In the genomic region with DNA sequence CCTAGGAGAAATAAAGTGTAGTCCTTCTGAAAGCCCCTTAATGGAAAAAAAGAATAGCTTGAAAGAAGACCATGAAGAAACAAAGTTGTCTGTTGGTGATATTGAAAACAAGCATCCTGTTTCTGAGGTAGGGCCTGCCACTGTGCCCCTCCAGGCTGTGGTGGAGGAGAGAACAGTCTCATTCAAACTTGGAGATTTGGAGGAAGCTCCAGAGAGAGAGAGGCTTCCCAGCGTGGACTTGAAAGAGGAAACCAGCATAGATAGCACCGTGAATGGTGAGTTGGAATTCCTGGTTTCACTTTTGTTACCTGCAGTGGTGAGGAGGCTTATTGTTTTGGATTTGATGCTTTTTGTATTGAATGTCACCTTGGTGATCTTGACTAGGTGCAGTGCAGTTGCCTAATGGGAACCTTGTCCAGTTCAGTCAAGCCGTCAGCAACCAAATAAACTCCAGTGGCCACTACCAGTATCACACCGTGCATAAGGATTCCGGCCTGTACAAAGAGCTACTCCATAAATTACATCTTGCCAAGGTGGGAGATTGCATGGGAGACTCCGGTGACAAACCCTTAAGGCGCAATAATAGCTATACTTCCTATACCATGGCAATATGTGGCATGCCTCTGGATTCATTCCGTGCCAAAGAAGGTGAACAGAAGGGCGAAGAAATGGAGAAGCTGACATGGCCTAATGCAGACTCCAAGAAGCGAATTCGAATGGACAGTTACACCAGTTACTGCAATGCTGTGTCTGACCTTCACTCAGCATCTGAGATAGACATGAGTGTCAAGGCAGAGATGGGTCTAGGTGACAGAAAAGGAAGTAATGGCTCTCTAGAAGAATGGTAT, we compare ENCODE assay signal across 14 cellular contexts. TPM values are rescaled to one million over a fixed set of nuclear protein-coding genes. Genes with fewer than 3 reads are reported as not detected.
DNase-seq lines count a peak whose midpoint lies in the region; ATAC-seq and TF ChIP-seq lines count a peak whose summit lies in the region.
"Had no signal": no experiment of that assay in that cellular context is flagged by ENCODE, and none has a peak within 500 bp of the region (broad histone marks: within the 10 kb centered on the region; RNA-seq: fewer than 3 reads in every experiment).

No MANE protein-coding gene starts in this region.

- no TSS peak for BruUV-seq in PC-9 (replicated peaks; lab: Mats Ljungman, UMichigan)

- H4K20me1 ChIP-seq in PC-9 (ENCODE audit: insufficient read depth), result peaks cover 69% of the 10 kb centered on the region

- no peaks in the 10 kb centered on the region for H3K9me3 Mint-ChIP-seq in activated CD8-positive, alpha-beta memory T cell treated with anti-CD3 and anti-CD28 coated beads, Interleukin-2, amount 10 ng/mL, durations not matched to agents 7 days and 5 days (ENCODE audit: low read depth)
- H3K9me3 Mint-ChIP-seq in chondrocyte (ENCODE audit: low read depth), result no peaks in the 10 kb centered on the region

- no peak for ATAC-seq in activated CD8-positive, alpha-beta memory T cell treated with anti-CD3 and anti-CD28 coated beads, Interleukin-2, amount 10 ng/mL, durations not matched to agents 7 days and 5 days

- peak overlapping the region; percentile 54 for H3K27ac Mint-ChIP-seq in activated CD8-positive, alpha-beta memory T cell treated with anti-CD3 and anti-CD28 coated beads, Interleukin-2, amount 10 ng/mL, durations not matched to agents 7 days and 5 days
- H3K27ac Mint-ChIP-seq in chondrocyte (ENCODE audit: unreplicated experiment), result peak overlapping the region; percentile 70

- POLR2A ChIA-PET in PC-9 (lab: Charles Lee; ENCODE audit: unreplicated experiment), result interaction anchor here (1.0 kb wide), 1 partner anchor 26 kb away, joined by 8 read pairs; no protein-coding TSS in a partner anchor

- H3K4me1 ChIP-seq in PC-9 (replicated peaks; ENCODE audit: insufficient read depth) (peaks cover 95% of the 10 kb centered on the region), neutrophil (ENCODE audit: control insufficient read depth in 1 of 2, insufficient read depth in 1 of 2, low read depth in 1 of 2, low read length in 1 of 2) (no peaks in the 10 kb centered on the region)

- H3K27ac ChIP-seq in PC-9, result peak overlapping the region; percentile 67
- H3K27ac ChIP-seq in neutrophil, result peak overlapping the region; percentile 48

- no peak for DNase-seq in activated CD8-positive, alpha-beta memory T cell treated with anti-CD3 and anti-CD28 coated beads, Interleukin-2, amount 10 ng/mL, durations not matched to agents 7 days and 5 days
- no peak for DNase-seq in activated CD8-positive, alpha-beta memory T cell treated with anti-CD3 and anti-CD28 coated beads, Interleukin-2, amount 50 U/mL, for 4 hours
- peak in 1 of 2 experiments; percentile 65 for DNase-seq in PC-9
- DNase-seq in chondrocyte (ENCODE audit: low spot score), result no peak
- no peak for DNase-seq in inferior parietal cortex (ENCODE audit: extremely low spot score)
- no peak for DNase-seq in head of caudate nucleus
- DNase-seq in KG1 (lab: John Stamatoyannopoulos, UW), result no peak
- DNase-seq: activated gamma-delta T cell treated with Interleukin-2 at 50 U/mL for 16 hours; AML-193; NCI-H1436 treated with DMSO at 0.1 percent for 48 hours; NCI-H748 treated with DMSO at 0.1 percent for 48 hours; stimulated activated CD4-positive, alpha-beta T cell treated with anti-CD3 and anti-CD28 coated beads, Interleukin-4, amount 100 ng/mL, for 4 hours; stimulated activated naive CD4-positive, alpha-beta T cell treated with Interleukin-2 at 50 U/mL for 16 hours had no signal

- H3K4me3 ChIP-seq in PC-9 (peak overlapping the region; percentile 22; the same call in 1 of the 2 replicates), neutrophil (ENCODE audit: low read depth in 1 of 2, low read length in 1 of 2) (no peak overlapping the region)

- H3K79me2 ChIP-seq in PC-9 (ENCODE audit: low read depth), result peaks cover 84% of the 10 kb centered on the region

- H3K9me3 ChIP-seq in PC-9 (ENCODE audit: insufficient read depth, low read depth) (no peaks in the 10 kb centered on the region), neutrophil (no peaks in the 10 kb centered on the region)

- H3K4me3 Mint-ChIP-seq in activated CD8-positive, alpha-beta memory T cell treated with anti-CD3 and anti-CD28 coated beads, Interleukin-2, amount 10 ng/mL, durations not matched to agents 7 days and 5 days, result no peak overlapping the region
- H3K4me3 Mint-ChIP-seq in chondrocyte (ENCODE audit: unreplicated experiment), result no peak overlapping the region

- H3K27me3 Mint-ChIP-seq in activated CD8-positive, alpha-beta memory T cell treated with anti-CD3 and anti-CD28 coated beads, Interleukin-2, amount 10 ng/mL, durations not matched to agents 7 days and 5 days, result no peaks in the 10 kb centered on the region
- no peaks in the 10 kb centered on the region for H3K27me3 Mint-ChIP-seq in chondrocyte (ENCODE audit: low read depth)

- H3K36me3 Mint-ChIP-seq in activated CD8-positive, alpha-beta memory T cell treated with anti-CD3 and anti-CD28 coated beads, Interleukin-2, amount 10 ng/mL, durations not matched to agents 7 days and 5 days, result peaks cover 69% of the 10 kb centered on the region
- H3K36me3 Mint-ChIP-seq in chondrocyte (ENCODE audit: low read depth), result peaks cover 48% of the 10 kb centered on the region

- peaks cover 55% of the 10 kb centered on the region for H3K4me1 Mint-ChIP-seq in activated CD8-positive, alpha-beta memory T cell treated with anti-CD3 and anti-CD28 coated beads, Interleukin-2, amount 10 ng/mL, durations not matched to agents 7 days and 5 days
- peaks cover 14% of the 10 kb centered on the region for H3K4me1 Mint-ChIP-seq in chondrocyte (ENCODE audit: low read depth)

- H3F3A ChIP-seq in PC-9 (ENCODE audit: insufficient read depth, low read depth), result peaks cover 99% of the 10 kb centered on the region

- TF ChIP-seq CTCF in PC-9 (conservative IDR thresholded peaks at IDR 0.05) (no peak), chondrocyte (IDR thresholded peaks at IDR 0.05) (no peak), neutrophil (IDR thresholded peaks at IDR 0.05) (no peak)

- no peaks in the 10 kb centered on the region for H3K9me2 ChIP-seq in PC-9 (ENCODE audit: insufficient read depth)

- H3K27me3 ChIP-seq in PC-9 (ENCODE audit: insufficient read depth, low read depth) (no peaks in the 10 kb centered on the region), neutrophil (no peaks in the 10 kb centered on the region)

- H3K36me3 ChIP-seq in PC-9 (ENCODE audit: low read depth), result peaks cover 85% of the 10 kb centered on the region
- H3K36me3 ChIP-seq in neutrophil, result peaks cover 66% of the 10 kb centered on the region

- no peak overlapping the region for H2AFZ ChIP-seq in PC-9

- CTCF ChIA-PET in activated CD8-positive, alpha-beta memory T cell treated with anti-CD3 and anti-CD28 coated beads, Interleukin-2, amount 10 ng/mL, durations not matched to agents 7 days and 5 days (lab: Charles Lee), result interaction anchor here (0.9 to 1.9 kb wide), 5 partner anchors 14 to 33 kb away, joined by 3 to 8 read pairs (median 3); partner anchors contain the start of gene SLC20A1
- CTCF ChIA-PET in PC-9 (lab: Charles Lee), result interaction anchor here (1.1 kb wide), 1 partner anchor 67 kb away, joined by 3 read pairs; no protein-coding TSS in a partner anchor

- intact Hi-C loops in PC-9 (cut with micrococcal nuclease; ENCODE audit: unreplicated experiment) (no loop called here), head of caudate nucleus (cut with DNase I) (no loop called here)

- H3K4me2 ChIP-seq in PC-9, result peak overlapping the region; percentile 55

RNA-seq across cellular contexts. Expression of gene SLC20A1, which starts 13.3 kb away (rescaled TPM):
- 100 to 1,000 TPM; 134 to 146 TPM for total RNA-seq in activated CD8-positive, alpha-beta memory T cell treated with anti-CD3 and anti-CD28 coated beads, Interleukin-2, amount 10 ng/mL, durations not matched to agents 7 days and 5 days
- total RNA-seq in PC-9 (2021) (99.9 and 106 TPM in 2 replicates), chondrocyte (62.2 to 94.5 TPM (median 63.0 TPM) in 3 replicates)
